Comparison of ENCODE assay signal across 8 cellular contexts in the genomic region with DNA sequence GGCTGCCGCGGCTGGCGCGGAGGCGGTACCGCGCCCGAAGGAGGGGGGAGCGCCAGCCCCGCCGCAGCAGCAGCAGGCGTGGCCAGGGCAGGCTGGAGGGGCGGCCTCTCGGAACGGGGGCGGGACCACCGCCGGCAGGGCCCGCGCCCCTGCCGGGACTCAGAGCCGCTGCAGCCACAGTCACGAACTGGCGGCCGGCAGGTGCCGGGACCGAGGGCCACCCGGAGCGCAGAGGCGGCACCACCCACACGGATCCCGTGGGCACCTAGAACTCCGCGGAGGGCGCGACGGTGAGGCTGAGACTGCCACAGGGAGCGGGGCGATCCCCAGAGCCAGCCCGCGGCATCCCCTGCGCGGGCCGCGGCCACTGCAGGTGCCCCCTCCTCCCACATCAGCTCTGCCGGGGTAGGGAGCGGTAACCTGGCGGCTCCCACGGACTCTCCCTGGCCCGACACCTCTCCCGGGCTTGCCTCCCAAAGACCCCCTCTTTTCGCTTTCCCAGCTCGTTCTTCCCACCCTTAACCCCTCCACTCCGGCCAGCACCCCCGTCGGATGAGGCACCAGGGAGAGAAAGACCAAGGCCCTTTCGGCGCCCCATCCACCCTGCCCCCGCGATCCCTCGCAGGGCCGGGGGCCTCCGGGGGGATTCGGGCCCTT. TPM values are rescaled to one million over a fixed set of nuclear protein-coding genes. Genes with fewer than 3 reads are reported as not detected.
DNase-seq lines count a peak whose midpoint lies in the region; ATAC-seq and TF ChIP-seq lines count a peak whose summit lies in the region.

A gene (plus strand): TSS at position 162 of the 657 bp plus-strand sequence. CDS start 944 bp downstream, outside the sequence.

- H2AFZ ChIP-seq in fibroblast of lung (ENCODE audit: low read length) (no peak within 1 kb of the TSS), neural cell (ENCODE audit: low read depth, low read length) (no peak within 1 kb of the TSS)

- no peaks in the 10 kb centered on the region for H3F3A ChIP-seq in neural cell (ENCODE audit: insufficient read depth, low read length, poor library complexity, severe bottlenecking)

- H3K9ac ChIP-seq in fibroblast of lung (ENCODE audit: insufficient read depth, low read length) (no peak within 1 kb of the TSS), neural cell (ENCODE audit: low read length) (peak within 1 kb of the TSS; percentile 44), stomach smooth muscle (ENCODE audit: low read length in 2 of 2) (no peak within 1 kb of the TSS)

- H3K9me3 ChIP-seq in fibroblast of lung (ENCODE audit: control insufficient read depth, insufficient read depth, low read depth, low read length) (no peaks in the 10 kb centered on the region), neural cell (ENCODE audit: low read length) (no peaks in the 10 kb centered on the region), stomach smooth muscle (ENCODE audit: control insufficient read depth in 2 of 2, low read length in 2 of 2) (no peaks in the 10 kb centered on the region)

- H3K36me3 Mint-ChIP-seq in activated T-cell treated with anti-CD3 and anti-CD28 coated beads, Interleukin-2, amount 50 U/mL, for 4 hours (ENCODE audit: insufficient read depth) = no peaks in the 10 kb centered on the region

- H3K9me3 Mint-ChIP-seq in activated T-cell treated with anti-CD3 and anti-CD28 coated beads, Interleukin-2, amount 50 U/mL, for 4 hours = no peaks in the 10 kb centered on the region

- H3K4me1 ChIP-seq in fibroblast of lung (ENCODE audit: control insufficient read depth, extremely low read depth, insufficient read depth, low read length) = peaks cover 4% of the 10 kb centered on the region
- H3K4me1 ChIP-seq in stomach smooth muscle (ENCODE audit: control insufficient read depth, insufficient read depth, low read length) = peaks cover 25% of the 10 kb centered on the region

- no peaks in the 10 kb centered on the region for H3K9me2 ChIP-seq in neural cell (ENCODE audit: insufficient read depth, low read length)

- DNase-seq in Ammon's horn (ENCODE audit: low spot score) = peak; percentile 56
- peak; percentile 95 for DNase-seq in GM19240 (ENCODE audit: insufficient read length, low spot score)
- DNase-seq in NOMO-1 treated with dmso at 0.1 percent for 144 hours (lab: John Stamatoyannopoulos, UW; ENCODE audit: unreplicated experiment) = peak; percentile 37
- peak; percentile 65 for DNase-seq in activated T-cell treated with anti-CD3 and anti-CD28 coated beads, Interleukin-2, amount 50 U/mL, for 4 hours
- peak; percentile 6 to 44 for DNase-seq in fibroblast of lung (ENCODE audit: low read depth in 2 of 2)

- H3K79me2 ChIP-seq in fibroblast of lung (ENCODE audit: control insufficient read depth, insufficient read depth, low read length) (no peaks in the 10 kb centered on the region), neural cell (replicated peaks; ENCODE audit: insufficient read depth, low read length) (no peaks in the 10 kb centered on the region)

- H3K27me3 Mint-ChIP-seq in activated T-cell treated with anti-CD3 and anti-CD28 coated beads, Interleukin-2, amount 50 U/mL, for 4 hours (ENCODE audit: low read depth) = peaks cover 55% of the 10 kb centered on the region

- TF ChIP-seq CTCF in fibroblast of lung (conservative IDR thresholded peaks at IDR 0.05 in 1 of 2, IDR thresholded peaks at IDR 0.05 in 1 of 2; ENCODE audit: low read depth in 1 of 2, low read length in 2 of 2) (no peak), neural cell (IDR thresholded peaks at IDR 0.05; ENCODE audit: poor library complexity, severe bottlenecking) (peak; percentile 55)

- no peak for TF ChIP-seq RAD21 in neural cell (conservative IDR thresholded peaks at IDR 0.05)

- peak; percentile 62 for ATAC-seq in HG03469 (IDR thresholded peaks at IDR 0.05; ENCODE audit: unreplicated experiment)
- peak; percentile 96 for ATAC-seq in activated T-cell treated with anti-CD3 and anti-CD28 coated beads, Interleukin-2, amount 50 U/mL, for 4 hours

- H3K36me3 ChIP-seq in fibroblast of lung (ENCODE audit: control insufficient read depth, insufficient read depth, low read length) = no peaks in the 10 kb centered on the region
- H3K36me3 ChIP-seq in neural cell (ENCODE audit: insufficient read depth, low read length) = no peaks in the 10 kb centered on the region
- H3K36me3 ChIP-seq in stomach smooth muscle (ENCODE audit: control insufficient read depth in 2 of 2, insufficient read depth in 2 of 2, low read length in 2 of 2) = no peaks in the 10 kb centered on the region

- no peak for TF ChIP-seq EP300 in neural cell (conservative IDR thresholded peaks at IDR 0.05; ENCODE audit: poor library complexity, severe bottlenecking)

- H3K4me3 ChIP-seq in fibroblast of lung (replicated peaks in 1 of 4; ENCODE audit: control extremely low read depth in 1 of 4, insufficient read depth in 1 of 4, low read depth in 3 of 4, low read length in 4 of 4) = peak within 1 kb of the TSS in 3 of 4 experiments; percentile 10 to 44 (median 30)
- peak within 1 kb of the TSS; percentile 76 for H3K4me3 ChIP-seq in neural cell (ENCODE audit: low read length)
- peak within 1 kb of the TSS; percentile 59 to 74 for H3K4me3 ChIP-seq in stomach smooth muscle (ENCODE audit: low read length in 2 of 2)

- H3K4me2 ChIP-seq in fibroblast of lung (ENCODE audit: extremely low read depth, insufficient read depth, low read length) (peak within 1 kb of the TSS; percentile 68), neural cell (ENCODE audit: low read length) (peak within 1 kb of the TSS; percentile 51)

- H3K4me3 Mint-ChIP-seq in activated T-cell treated with anti-CD3 and anti-CD28 coated beads, Interleukin-2, amount 50 U/mL, for 4 hours = peak within 1 kb of the TSS; percentile 62

- peaks cover 9% of the 10 kb centered on the region for H3K4me1 Mint-ChIP-seq in activated T-cell treated with anti-CD3 and anti-CD28 coated beads, Interleukin-2, amount 50 U/mL, for 4 hours (ENCODE audit: low read depth)

- peaks cover 49% of the 10 kb centered on the region for H3K27me3 ChIP-seq in fibroblast of lung (ENCODE audit: control insufficient read depth, insufficient read depth, low read length)
- H3K27me3 ChIP-seq in neural cell (ENCODE audit: insufficient read depth, low read depth, low read length) = peaks cover 74% of the 10 kb centered on the region
- H3K27me3 ChIP-seq in stomach smooth muscle (ENCODE audit: control insufficient read depth in 1 of 2, insufficient read depth in 2 of 2, low read length in 2 of 2) = peaks cover 40 to 62% of the 10 kb centered on the region in 2 donors

- no peaks in the 10 kb centered on the region for H4K20me1 ChIP-seq in fibroblast of lung (ENCODE audit: control insufficient read depth, extremely low read depth, insufficient read depth, low read length)
- no peaks in the 10 kb centered on the region for H4K20me1 ChIP-seq in neural cell (ENCODE audit: insufficient read depth)

- no peak within 1 kb of the TSS for H3K27ac ChIP-seq in fibroblast of lung (ENCODE audit: insufficient read depth, low read length)
- no peak within 1 kb of the TSS for H3K27ac ChIP-seq in neural cell (ENCODE audit: low read length)
- no peak within 1 kb of the TSS for H3K27ac ChIP-seq in stomach smooth muscle (ENCODE audit: low read length)

TF ChIP-seq in neural cell, 6 proteins besides CTCF, POLR2A, EP300 and RAD21:
- TF ChIP-seq MXI1 (conservative IDR thresholded peaks at IDR 0.05; ENCODE audit: poor library complexity, severe bottlenecking) (peak; percentile 32), SMC3 (conservative IDR thresholded peaks at IDR 0.05; ENCODE audit: poor library complexity) (no peak)

RNA-seq across cellular contexts. Expression of the gene that starts here (rescaled TPM):
- total RNA-seq in activated T-cell treated with anti-CD3 and anti-CD28 coated beads, Interleukin-2, amount 50 U/mL, for 4 hours = under 1 TPM in 1 of 3 donors, not detected in 2; 0.16 TPM
- not detected in 2 replicates for total RNA-seq in fibroblast of lung
- not detected in 2 replicates for polyA plus RNA-seq in fibroblast of lung
- 0.03 TPM in 1 of 2 replicates, not detected in the other for polyA plus RNA-seq in fibroblast of lung (2012)
- polyA minus RNA-seq in fibroblast of lung (ENCODE audit: low replicate concordance) = not detected in 2 replicates
- polyA plus RNA-seq in neural cell = 0.33 and 0.34 TPM in 2 replicates
- polyA minus RNA-seq in neural cell = 0.35 and 0.49 TPM in 2 replicates

Comparison
In these comparisons a context has a peak if more than half of its experiments do, and no peak if none do; other contexts are left out.
1. Peak in DNase-seq and ATAC-seq in activated T-cell treated with anti-CD3 and anti-CD28 coated beads, Interleukin-2, amount 50 U/mL, for 4 hours; RNA of the gene not detected or under 1 TPM.
2. Peak in DNase-seq, H3K4me3 ChIP-seq and H3K4me2 ChIP-seq in fibroblast of lung; RNA of the gene not detected or under 1 TPM.
3. DNase-seq: peak in every context shown above with its lines; median percentile 95 in GM19240; 65 in activated T-cell treated with anti-CD3 and anti-CD28 coated beads, Interleukin-2, amount 50 U/mL, for 4 hours; 56 in Ammon's horn; 37 in NOMO-1 treated with dmso at 0.1 percent for 144 hours; 25 in fibroblast of lung.